21 cellular contexts compared by ENCODE assay signal in genomic region chr19:2646866-2647535, GRCh38. TPM values are rescaled to one million over a fixed set of nuclear protein-coding genes. Genes with fewer than 3 reads are reported as not detected.
A peak's percentile ranks its signal among the peaks of the same experiment; 100 is the strongest.
DNase-seq lines count a peak whose midpoint lies in the region; TF ChIP-seq lines count a peak whose summit lies in the region.
"Had no signal": no experiment of that assay in that cellular context is flagged by ENCODE, and none has a peak within 500 bp of the region (broad histone marks: within the 10 kb centered on the region; RNA-seq: fewer than 3 reads in every experiment).

No MANE protein-coding gene starts in this region.

- H2AFZ ChIP-seq in neuronal stem cell (ENCODE audit: low read length), result no peak overlapping the region

- H3K36me3 ChIP-seq in BLaER1 treated with 17β-estradiol and CSF1 and Interleukin-3, amounts not matched to agents 10 nM and 100 nM, result peaks cover 0 to 27% (median 7%) of the 10 kb centered on the region in 11 experiments; a peak in 6 of 22 replicates
- H3K36me3 ChIP-seq in neuronal stem cell (replicated peaks in 1 of 2; ENCODE audit: control insufficient read depth in 2 of 2, insufficient read depth in 2 of 2, low read length in 2 of 2) (no peaks in the 10 kb centered on the region), colonic mucosa (no peaks in the 10 kb centered on the region)
- H3K36me3 ChIP-seq: BE2C had no signal

- H3K4me1 ChIP-seq in BLaER1 treated with 17β-estradiol and CSF1 and Interleukin-3, amounts not matched to agents 10 nM and 100 nM, result peaks cover 18 to 65% (median 57%) of the 10 kb centered on the region in 10 experiments
- H3K4me1 ChIP-seq in neuronal stem cell (ENCODE audit: control insufficient read depth in 2 of 2, insufficient read depth in 1 of 2, low read depth in 1 of 2, low read length in 2 of 2), result no peaks in the 10 kb centered on the region
- H3K4me1 ChIP-seq in colonic mucosa, result no peaks in the 10 kb centered on the region
- H3K4me1 ChIP-seq: A549, BE2C, Caco-2 had no signal

- H2BK120ac ChIP-seq in neuronal stem cell (ENCODE audit: low read depth, low read length), result no peak overlapping the region

- no peak overlapping the region for H3K4me3 ChIP-seq in BLaER1 treated with 17β-estradiol and CSF1 and Interleukin-3, amounts not matched to agents 10 nM and 100 nM
- H3K4me3 ChIP-seq in neuronal stem cell (ENCODE audit: low read length in 2 of 2) (peak overlapping the region in 1 of 2 donors; percentile 36), colonic mucosa (no peak overlapping the region)
- H3K4me3 ChIP-seq: A549, GM12878 had no signal

- no peaks in the 10 kb centered on the region for H3K9me3 ChIP-seq in BLaER1 treated with 17β-estradiol and CSF1 and Interleukin-3, amounts not matched to agents 10 nM and 100 nM (replicated peaks in 1 of 11)
- H3K9me3 ChIP-seq in neuronal stem cell (replicated peaks in 1 of 2; ENCODE audit: control insufficient read depth in 2 of 2, insufficient read depth in 1 of 2, low read depth in 1 of 2, low read length in 2 of 2), result no peaks in the 10 kb centered on the region
- H3K9me3 ChIP-seq in colonic mucosa, result no peaks in the 10 kb centered on the region
- H3K9me3 ChIP-seq: A549, Caco-2 had no signal

- no peak for TF ChIP-seq CTCF in colonic mucosa (IDR thresholded peaks at IDR 0.05)

- H3K23ac ChIP-seq in neuronal stem cell (ENCODE audit: low read depth, low read length, poor library complexity), result peak overlapping the region; percentile 65

- no peak overlapping the region for H2BK5ac ChIP-seq in neuronal stem cell (ENCODE audit: low read length)

- DNase-seq in caudate nucleus (lab: John Stamatoyannopoulos, UW), result no peak
- DNase-seq in neuronal stem cell (ENCODE audit: low spot score), result no peak
- no peak for DNase-seq in substantia nigra (lab: John Stamatoyannopoulos, UW)
- no peak for DNase-seq in colonic mucosa
- DNase-seq in T-helper 2 cell, result no peak
- DNase-seq in amygdala (lab: John Stamatoyannopoulos, UW), result no peak
- DNase-seq: 8988T; ACHN; AML-193; BE2C; Caco-2; CD4-positive, CD25-positive, alpha-beta regulatory T cell; CD8-positive, alpha-beta T cell; DMS153; DND-41; GOT3; HCEC 1CT had no signal

- H4K20me1 ChIP-seq in BLaER1 treated with 17β-estradiol and CSF1 and Interleukin-3, amounts not matched to agents 10 nM and 100 nM, result peaks cover 0 to 47% (median 19%) of the 10 kb centered on the region in 11 experiments; a peak in 16 of 22 replicates

- no peak overlapping the region for H3K4ac ChIP-seq in neuronal stem cell (ENCODE audit: low read length)

- peak overlapping the region; percentile 45 for H2AK5ac ChIP-seq in neuronal stem cell (ENCODE audit: low read depth, low read length)

- H4K8ac ChIP-seq in neuronal stem cell (ENCODE audit: low read depth, low read length), result no peak overlapping the region

- peak overlapping the region in 4 of 11 experiments; percentile 14 to 42 (median 24); a peak in 5 of 22 replicates for H3K9ac ChIP-seq in BLaER1 treated with 17β-estradiol and CSF1 and Interleukin-3, amounts not matched to agents 10 nM and 100 nM
- H3K9ac ChIP-seq in neuronal stem cell (ENCODE audit: low read depth, low read length, poor library complexity), result no peak overlapping the region
- H3K9ac ChIP-seq in colonic mucosa (ENCODE audit: low read depth in 2 of 2, low read length in 2 of 2), result no peak overlapping the region

- no peak overlapping the region for H3K14ac ChIP-seq in neuronal stem cell (ENCODE audit: low read length)

- H2BK15ac ChIP-seq in neuronal stem cell (ENCODE audit: low read length), result no peak overlapping the region

- no CpG with 5 or more reads among the region's 20 CpGs for WGBS in neuronal stem cell (ENCODE audit: extremely low coverage in 2 of 2, insufficient read length in 2 of 2, insufficient replicate concordance in 1 of 2), 2 donors

- intact Hi-C loops in colonic mucosa (cut with DNase I), result loop anchor here (5.0 kb wide), 1 partner anchor 225 kb away; no protein-coding TSS in a partner anchor

- peak overlapping the region in 7 of 11 experiments; percentile 0 to 91 (median 84); a peak in 10 of 22 replicates for H3K4me2 ChIP-seq in BLaER1 treated with 17β-estradiol and CSF1 and Interleukin-3, amounts not matched to agents 10 nM and 100 nM
- H3K4me2 ChIP-seq in neuronal stem cell (ENCODE audit: insufficient read depth, low read length, poor library complexity, severe bottlenecking), result no peak overlapping the region
- H3K4me2 ChIP-seq: A549 had no signal

- H3K27ac ChIP-seq in BLaER1 treated with 17β-estradiol and CSF1 and Interleukin-3, amounts not matched to agents 10 nM and 100 nM, result peak overlapping the region in 2 of 11 experiments; percentile 21 to 24; a peak in 4 of 22 replicates
- H3K27ac ChIP-seq in caudate nucleus (ENCODE audit: low read depth, low read length) (peak overlapping the region; percentile 16), neuronal stem cell (replicated peaks; ENCODE audit: low read length) (no peak overlapping the region), substantia nigra (ENCODE audit: low read depth, low read length, poor library complexity, severe bottlenecking) (peak overlapping the region; percentile 12), colonic mucosa (no peak overlapping the region)
- H3K27ac ChIP-seq: A549, C4-2B had no signal

- H4K91ac ChIP-seq in neuronal stem cell (ENCODE audit: low read depth, low read length, poor library complexity), result no peak overlapping the region

- no peak overlapping the region for H3K18ac ChIP-seq in neuronal stem cell (ENCODE audit: low read length)

- H2BK12ac ChIP-seq in neuronal stem cell (ENCODE audit: low read length), result no peak overlapping the region

- no peaks in the 10 kb centered on the region for H3K79me1 ChIP-seq in neuronal stem cell (ENCODE audit: low read depth, low read length)

- peaks cover 0 to 9% (median 0%) of the 10 kb centered on the region in 11 experiments; a peak in 1 of 22 replicates for H3K27me3 ChIP-seq in BLaER1 treated with 17β-estradiol and CSF1 and Interleukin-3, amounts not matched to agents 10 nM and 100 nM
- H3K27me3 ChIP-seq in neuronal stem cell (ENCODE audit: control insufficient read depth in 3 of 3, insufficient read depth in 3 of 3, low read depth in 1 of 3, low read length in 3 of 3) (no peaks in the 10 kb centered on the region), colonic mucosa (no peaks in the 10 kb centered on the region)

RNA-seq across cellular contexts. Expression of gene GNG7, which starts 55.5 kb away (rescaled TPM):
- 7.9 TPM for polyA plus RNA-seq in neuronal stem cell (2013, experiment 1 of 2)
- 8.1 TPM for polyA plus RNA-seq in neuronal stem cell (2013, experiment 2 of 2)
- total RNA-seq in colonic mucosa, result 1 to 10 TPM; 1.5 to 3.2 TPM

Comparison
In these comparisons a context has a peak if more than half of its experiments do, and no peak if none do; other contexts are left out.
1. H3K27ac ChIP-seq: peak in caudate nucleus (single experiment) and substantia nigra (single experiment); none in neuronal stem cell (single experiment) and colonic mucosa (single experiment).